Comparison of ENCODE assay signal across 1 cellular context in the genomic region with DNA sequence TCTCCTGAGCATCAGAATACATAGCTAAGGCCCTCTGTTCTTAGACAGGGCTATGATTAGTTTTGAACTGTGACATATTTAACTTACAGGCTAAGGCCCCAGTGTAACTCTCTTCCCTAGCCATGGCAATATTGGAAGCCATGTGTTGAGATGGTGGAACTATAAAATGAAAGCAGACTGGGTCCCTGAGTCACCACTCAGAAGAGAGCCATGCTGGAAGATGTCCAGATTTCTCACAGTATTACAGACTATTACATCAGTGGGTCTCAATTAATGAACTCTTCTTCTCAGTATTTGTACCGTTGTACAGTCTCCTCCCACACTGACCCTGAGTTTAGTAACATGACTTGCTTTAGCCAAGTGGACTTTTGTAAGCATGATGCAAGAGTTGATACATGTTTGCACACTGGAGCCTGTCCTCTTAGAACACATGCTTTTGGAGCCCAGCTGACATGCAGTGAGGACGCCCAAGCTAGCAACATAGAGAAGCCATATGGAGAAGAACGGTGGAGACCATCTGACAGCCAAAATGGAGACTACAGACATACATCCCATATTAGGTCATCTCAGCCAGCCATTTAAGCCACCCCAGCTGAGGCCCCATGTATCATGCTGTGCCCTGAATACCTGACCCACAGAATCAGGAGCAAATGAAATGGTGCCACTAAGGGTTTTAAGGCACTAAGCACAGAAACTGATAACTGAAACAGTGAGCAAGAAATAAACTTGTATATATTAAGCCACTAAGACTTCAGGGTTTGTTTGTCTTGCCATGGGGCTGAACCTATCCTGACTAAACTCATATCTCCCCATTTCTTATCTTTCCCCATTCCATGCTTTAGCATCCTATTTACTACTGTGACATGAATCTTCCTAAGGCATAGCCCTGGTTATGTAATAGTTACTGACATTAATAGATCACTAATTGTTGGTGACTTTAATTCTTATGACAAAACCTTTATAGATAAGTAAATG.
TF ChIP-seq lines count a peak whose summit lies in the region.

No MANE protein-coding gene starts in this region.

TF ChIP-seq in HepG2, 621 proteins besides CTCF, POLR2A, EP300 and RAD21 (continued from another document and continues in another):
- TF ChIP-seq, protein P1, sequence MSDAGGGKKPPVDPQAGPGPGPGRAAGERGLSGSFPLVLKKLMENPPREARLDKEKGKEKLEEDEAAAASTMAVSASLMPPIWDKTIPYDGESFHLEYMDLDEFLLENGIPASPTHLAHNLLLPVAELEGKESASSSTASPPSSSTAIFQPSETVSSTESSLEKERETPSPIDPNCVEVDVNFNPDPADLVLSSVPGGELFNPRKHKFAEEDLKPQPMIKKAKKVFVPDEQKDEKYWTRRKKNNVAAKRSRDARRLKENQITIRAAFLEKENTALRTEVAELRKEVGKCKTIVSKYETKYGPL (CRISPR knock-in tag; IDR thresholded peaks at IDR 0.05): peak; percentile 59; the same call in 1 of the 2 replicates
- TF ChIP-seq GTF3A (CRISPR knock-in tag; conservative IDR thresholded peaks at IDR 0.05): no peak
- TF ChIP-seq, protein P2, sequence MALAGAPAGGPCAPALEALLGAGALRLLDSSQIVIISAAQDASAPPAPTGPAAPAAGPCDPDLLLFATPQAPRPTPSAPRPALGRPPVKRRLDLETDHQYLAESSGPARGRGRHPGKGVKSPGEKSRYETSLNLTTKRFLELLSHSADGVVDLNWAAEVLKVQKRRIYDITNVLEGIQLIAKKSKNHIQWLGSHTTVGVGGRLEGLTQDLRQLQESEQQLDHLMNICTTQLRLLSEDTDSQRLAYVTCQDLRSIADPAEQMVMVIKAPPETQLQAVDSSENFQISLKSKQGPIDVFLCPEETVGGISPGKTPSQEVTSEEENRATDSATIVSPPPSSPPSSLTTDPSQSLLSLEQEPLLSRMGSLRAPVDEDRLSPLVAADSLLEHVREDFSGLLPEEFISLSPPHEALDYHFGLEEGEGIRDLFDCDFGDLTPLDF (CRISPR knock-in tag; IDR thresholded peaks at IDR 0.05): no peak
- TF ChIP-seq NFYC (CRISPR knock-in tag; IDR thresholded peaks at IDR 0.05): peak; percentile 26; the same call in 1 of the 2 replicates
- TF ChIP-seq, protein P3, sequence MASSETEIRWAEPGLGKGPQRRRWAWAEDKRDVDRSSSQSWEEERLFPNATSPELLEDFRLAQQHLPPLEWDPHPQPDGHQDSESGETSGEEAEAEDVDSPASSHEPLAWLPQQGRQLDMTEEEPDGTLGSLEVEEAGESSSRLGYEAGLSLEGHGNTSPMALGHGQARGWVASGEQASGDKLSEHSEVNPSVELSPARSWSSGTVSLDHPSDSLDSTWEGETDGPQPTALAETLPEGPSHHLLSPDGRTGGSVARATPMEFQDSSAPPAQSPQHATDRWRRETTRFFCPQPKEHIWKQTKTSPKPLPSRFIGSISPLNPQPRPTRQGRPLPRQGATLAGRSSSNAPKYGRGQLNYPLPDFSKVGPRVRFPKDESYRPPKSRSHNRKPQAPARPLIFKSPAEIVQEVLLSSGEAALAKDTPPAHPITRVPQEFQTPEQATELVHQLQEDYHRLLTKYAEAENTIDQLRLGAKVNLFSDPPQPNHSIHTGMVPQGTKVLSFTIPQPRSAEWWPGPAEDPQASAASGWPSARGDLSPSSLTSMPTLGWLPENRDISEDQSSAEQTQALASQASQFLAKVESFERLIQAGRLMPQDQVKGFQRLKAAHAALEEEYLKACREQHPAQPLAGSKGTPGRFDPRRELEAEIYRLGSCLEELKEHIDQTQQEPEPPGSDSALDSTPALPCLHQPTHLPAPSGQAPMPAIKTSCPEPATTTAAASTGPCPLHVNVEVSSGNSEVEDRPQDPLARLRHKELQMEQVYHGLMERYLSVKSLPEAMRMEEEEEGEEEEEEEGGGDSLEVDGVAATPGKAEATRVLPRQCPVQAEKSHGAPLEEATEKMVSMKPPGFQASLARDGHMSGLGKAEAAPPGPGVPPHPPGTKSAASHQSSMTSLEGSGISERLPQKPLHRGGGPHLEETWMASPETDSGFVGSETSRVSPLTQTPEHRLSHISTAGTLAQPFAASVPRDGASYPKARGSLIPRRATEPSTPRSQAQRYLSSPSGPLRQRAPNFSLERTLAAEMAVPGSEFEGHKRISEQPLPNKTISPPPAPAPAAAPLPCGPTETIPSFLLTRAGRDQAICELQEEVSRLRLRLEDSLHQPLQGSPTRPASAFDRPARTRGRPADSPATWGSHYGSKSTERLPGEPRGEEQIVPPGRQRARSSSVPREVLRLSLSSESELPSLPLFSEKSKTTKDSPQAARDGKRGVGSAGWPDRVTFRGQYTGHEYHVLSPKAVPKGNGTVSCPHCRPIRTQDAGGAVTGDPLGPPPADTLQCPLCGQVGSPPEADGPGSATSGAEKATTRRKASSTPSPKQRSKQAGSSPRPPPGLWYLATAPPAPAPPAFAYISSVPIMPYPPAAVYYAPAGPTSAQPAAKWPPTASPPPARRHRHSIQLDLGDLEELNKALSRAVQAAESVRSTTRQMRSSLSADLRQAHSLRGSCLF (CRISPR knock-in tag; IDR thresholded peaks at IDR 0.05; ENCODE audit: borderline replicate concordance): no peak
- peak; percentile 91 for TF ChIP-seq ZNF878 (CRISPR knock-in tag; IDR thresholded peaks at IDR 0.05)
- TF ChIP-seq, protein P4, sequence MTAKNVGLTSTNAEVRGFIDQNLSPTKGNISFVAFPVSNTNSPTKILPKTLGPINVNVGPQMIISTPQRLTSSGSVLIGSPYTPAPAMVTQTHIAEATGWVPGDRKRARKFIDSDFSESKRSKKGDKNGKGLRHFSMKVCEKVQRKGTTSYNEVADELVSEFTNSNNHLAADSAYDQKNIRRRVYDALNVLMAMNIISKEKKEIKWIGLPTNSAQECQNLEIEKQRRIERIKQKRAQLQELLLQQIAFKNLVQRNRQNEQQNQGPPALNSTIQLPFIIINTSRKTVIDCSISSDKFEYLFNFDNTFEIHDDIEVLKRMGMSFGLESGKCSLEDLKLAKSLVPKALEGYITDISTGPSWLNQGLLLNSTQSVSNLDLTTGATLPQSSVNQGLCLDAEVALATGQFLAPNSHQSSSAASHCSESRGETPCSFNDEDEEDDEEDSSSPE (CRISPR knock-in tag; IDR thresholded peaks at IDR 0.05): peak; percentile 72; the same call in 1 of the 2 replicates
- no peak for TF ChIP-seq HDAC6 (IDR thresholded peaks at IDR 0.05; ENCODE audit: low read depth, low read length)
- TF ChIP-seq, protein P5, sequence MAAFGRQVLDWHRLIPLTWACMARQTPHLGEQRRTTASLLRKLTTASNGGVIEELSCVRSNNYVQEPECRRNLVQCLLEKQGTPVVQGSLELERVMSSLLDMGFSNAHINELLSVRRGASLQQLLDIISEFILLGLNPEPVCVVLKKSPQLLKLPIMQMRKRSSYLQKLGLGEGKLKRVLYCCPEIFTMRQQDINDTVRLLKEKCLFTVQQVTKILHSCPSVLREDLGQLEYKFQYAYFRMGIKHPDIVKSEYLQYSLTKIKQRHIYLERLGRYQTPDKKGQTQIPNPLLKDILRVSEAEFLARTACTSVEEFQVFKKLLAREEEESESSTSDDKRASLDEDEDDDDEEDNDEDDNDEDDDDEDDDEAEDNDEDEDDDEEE (CRISPR knock-in tag; IDR thresholded peaks at IDR 0.05): no peak
- TF ChIP-seq, protein P6, sequence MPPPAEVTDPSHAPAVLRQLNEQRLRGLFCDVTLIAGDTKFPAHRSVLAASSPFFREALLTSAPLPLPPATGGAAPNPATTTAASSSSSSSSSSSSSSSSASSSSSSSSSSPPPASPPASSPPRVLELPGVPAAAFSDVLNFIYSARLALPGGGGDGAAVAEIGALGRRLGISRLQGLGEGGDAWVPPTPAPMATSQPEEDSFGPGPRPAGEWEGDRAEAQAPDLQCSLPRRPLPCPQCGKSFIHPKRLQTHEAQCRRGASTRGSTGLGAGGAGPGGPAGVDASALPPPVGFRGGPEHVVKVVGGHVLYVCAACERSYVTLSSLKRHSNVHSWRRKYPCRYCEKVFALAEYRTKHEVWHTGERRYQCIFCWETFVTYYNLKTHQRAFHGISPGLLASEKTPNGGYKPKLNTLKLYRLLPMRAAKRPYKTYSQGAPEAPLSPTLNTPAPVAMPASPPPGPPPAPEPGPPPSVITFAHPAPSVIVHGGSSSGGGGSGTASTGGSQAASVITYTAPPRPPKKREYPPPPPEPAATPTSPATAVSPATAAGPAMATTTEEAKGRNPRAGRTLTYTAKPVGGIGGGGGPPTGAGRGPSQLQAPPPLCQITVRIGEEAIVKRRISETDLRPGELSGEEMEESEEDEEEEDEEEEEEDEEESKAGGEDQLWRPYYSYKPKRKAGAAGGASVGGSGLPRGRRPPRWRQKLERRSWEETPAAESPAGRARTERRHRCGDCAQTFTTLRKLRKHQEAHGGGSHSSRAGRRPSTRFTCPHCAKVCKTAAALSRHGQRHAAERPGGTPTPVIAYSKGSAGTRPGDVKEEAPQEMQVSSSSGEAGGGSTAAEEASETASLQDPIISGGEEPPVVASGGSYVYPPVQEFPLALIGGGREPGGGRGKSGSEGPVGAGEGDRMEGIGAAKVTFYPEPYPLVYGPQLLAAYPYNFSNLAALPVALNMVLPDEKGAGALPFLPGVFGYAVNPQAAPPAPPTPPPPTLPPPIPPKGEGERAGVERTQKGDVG (CRISPR knock-in tag; IDR thresholded peaks at IDR 0.05; ENCODE audit: borderline replicate concordance): no peak
- 0 out of 2 replicates have a peak, but pooled peaks have one; percentile 27 for TF ChIP-seq HHEX (CRISPR knock-in tag; IDR thresholded peaks at IDR 0.05)
- TF ChIP-seq PHF8 (CRISPR knock-in tag; IDR thresholded peaks at IDR 0.05): no peak
- peak; percentile 55; the same call in 1 of the 2 replicates for TF ChIP-seq ETV5 (CRISPR knock-in tag; IDR thresholded peaks at IDR 0.05; ENCODE audit: borderline replicate concordance)
- peak; percentile 79; the same call in 1 of the 2 replicates for TF ChIP-seq DMAP1 (CRISPR knock-in tag; IDR thresholded peaks at IDR 0.05)
- peak; percentile 97 for TF ChIP-seq FOXA3 (CRISPR knock-in tag; IDR thresholded peaks at IDR 0.05)
- peak; percentile 72; the same call in 1 of the 2 replicates for TF ChIP-seq HOXA5 (CRISPR knock-in tag; IDR thresholded peaks at IDR 0.05)
- TF ChIP-seq CBX5 (CRISPR knock-in tag; IDR thresholded peaks at IDR 0.05; ENCODE audit: borderline replicate concordance): peak; percentile 99
- TF ChIP-seq, protein P7, sequence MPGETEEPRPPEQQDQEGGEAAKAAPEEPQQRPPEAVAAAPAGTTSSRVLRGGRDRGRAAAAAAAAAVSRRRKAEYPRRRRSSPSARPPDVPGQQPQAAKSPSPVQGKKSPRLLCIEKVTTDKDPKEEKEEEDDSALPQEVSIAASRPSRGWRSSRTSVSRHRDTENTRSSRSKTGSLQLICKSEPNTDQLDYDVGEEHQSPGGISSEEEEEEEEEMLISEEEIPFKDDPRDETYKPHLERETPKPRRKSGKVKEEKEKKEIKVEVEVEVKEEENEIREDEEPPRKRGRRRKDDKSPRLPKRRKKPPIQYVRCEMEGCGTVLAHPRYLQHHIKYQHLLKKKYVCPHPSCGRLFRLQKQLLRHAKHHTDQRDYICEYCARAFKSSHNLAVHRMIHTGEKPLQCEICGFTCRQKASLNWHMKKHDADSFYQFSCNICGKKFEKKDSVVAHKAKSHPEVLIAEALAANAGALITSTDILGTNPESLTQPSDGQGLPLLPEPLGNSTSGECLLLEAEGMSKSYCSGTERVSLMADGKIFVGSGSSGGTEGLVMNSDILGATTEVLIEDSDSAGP (CRISPR knock-in tag; IDR thresholded peaks at IDR 0.05; ENCODE audit: borderline replicate concordance): no peak; the same call in 1 of the 2 replicates
- TF ChIP-seq GATA4 (IDR thresholded peaks at IDR 0.05; ENCODE audit: borderline replicate concordance, low read depth): no peak
- TF ChIP-seq, protein P8, sequence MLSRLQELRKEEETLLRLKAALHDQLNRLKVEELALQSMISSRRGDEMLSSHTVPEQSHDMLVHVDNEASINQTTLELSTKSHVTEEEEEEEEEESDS (CRISPR knock-in tag; IDR thresholded peaks at IDR 0.05; ENCODE audit: borderline replicate concordance): no peak
- TF ChIP-seq SMYD3 (CRISPR knock-in tag; IDR thresholded peaks at IDR 0.05): 0 out of 2 replicates have a peak, but pooled peaks have one; percentile 40
- TF ChIP-seq, protein P9, sequence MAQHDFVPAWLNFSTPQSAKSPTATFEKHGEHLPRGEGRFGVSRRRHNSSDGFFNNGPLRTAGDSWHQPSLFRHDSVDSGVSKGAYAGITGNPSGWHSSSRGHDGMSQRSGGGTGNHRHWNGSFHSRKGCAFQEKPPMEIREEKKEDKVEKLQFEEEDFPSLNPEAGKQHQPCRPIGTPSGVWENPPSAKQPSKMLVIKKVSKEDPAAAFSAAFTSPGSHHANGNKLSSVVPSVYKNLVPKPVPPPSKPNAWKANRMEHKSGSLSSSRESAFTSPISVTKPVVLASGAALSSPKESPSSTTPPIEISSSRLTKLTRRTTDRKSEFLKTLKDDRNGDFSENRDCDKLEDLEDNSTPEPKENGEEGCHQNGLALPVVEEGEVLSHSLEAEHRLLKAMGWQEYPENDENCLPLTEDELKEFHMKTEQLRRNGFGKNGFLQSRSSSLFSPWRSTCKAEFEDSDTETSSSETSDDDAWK (CRISPR knock-in tag; IDR thresholded peaks at IDR 0.05): no peak
- TF ChIP-seq ZFP82 (CRISPR knock-in tag; IDR thresholded peaks at IDR 0.05; ENCODE audit: borderline replicate concordance): no peak
- peak; percentile 75; the same call in 1 of the 2 replicates for TF ChIP-seq ZNF605 (CRISPR knock-in tag; IDR thresholded peaks at IDR 0.05)
- TF ChIP-seq DNMT3B (CRISPR knock-in tag; conservative IDR thresholded peaks at IDR 0.05): peak; percentile 83
- TF ChIP-seq ZNF10 (CRISPR knock-in tag; IDR thresholded peaks at IDR 0.05; ENCODE audit: borderline replicate concordance, low read depth): no peak
- no peak for TF ChIP-seq ZSCAN31 (CRISPR knock-in tag; IDR thresholded peaks at IDR 0.05; ENCODE audit: low read depth)
- TF ChIP-seq ZNF83 (CRISPR knock-in tag; IDR thresholded peaks at IDR 0.05; ENCODE audit: borderline replicate concordance): no peak
- TF ChIP-seq RBM39 (IDR thresholded peaks at IDR 0.05; ENCODE audit: low read depth, low read length, poor library complexity, severe bottlenecking): no peak
- no peak for TF ChIP-seq CHCHD3 (CRISPR knock-in tag; IDR thresholded peaks at IDR 0.05)
- TF ChIP-seq, protein P10, sequence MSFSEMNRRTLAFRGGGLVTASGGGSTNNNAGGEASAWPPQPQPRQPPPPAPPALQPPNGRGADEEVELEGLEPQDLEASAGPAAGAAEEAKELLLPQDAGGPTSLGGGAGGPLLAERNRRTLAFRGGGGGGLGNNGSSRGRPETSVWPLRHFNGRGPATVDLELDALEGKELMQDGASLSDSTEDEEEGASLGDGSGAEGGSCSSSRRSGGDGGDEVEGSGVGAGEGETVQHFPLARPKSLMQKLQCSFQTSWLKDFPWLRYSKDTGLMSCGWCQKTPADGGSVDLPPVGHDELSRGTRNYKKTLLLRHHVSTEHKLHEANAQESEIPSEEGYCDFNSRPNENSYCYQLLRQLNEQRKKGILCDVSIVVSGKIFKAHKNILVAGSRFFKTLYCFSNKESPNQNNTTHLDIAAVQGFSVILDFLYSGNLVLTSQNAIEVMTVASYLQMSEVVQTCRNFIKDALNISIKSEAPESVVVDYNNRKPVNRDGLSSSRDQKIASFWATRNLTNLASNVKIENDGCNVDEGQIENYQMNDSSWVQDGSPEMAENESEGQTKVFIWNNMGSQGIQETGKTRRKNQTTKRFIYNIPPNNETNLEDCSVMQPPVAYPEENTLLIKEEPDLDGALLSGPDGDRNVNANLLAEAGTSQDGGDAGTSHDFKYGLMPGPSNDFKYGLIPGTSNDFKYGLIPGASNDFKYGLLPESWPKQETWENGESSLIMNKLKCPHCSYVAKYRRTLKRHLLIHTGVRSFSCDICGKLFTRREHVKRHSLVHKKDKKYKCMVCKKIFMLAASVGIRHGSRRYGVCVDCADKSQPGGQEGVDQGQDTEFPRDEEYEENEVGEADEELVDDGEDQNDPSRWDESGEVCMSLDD (CRISPR knock-in tag; IDR thresholded peaks at IDR 0.05; ENCODE audit: borderline replicate concordance): no peak
